In genomic region chr9:134826336-134827246, GRCh38 we compare ENCODE assay signal across 20 cellular contexts. TPM values are rescaled to one million over a fixed set of nuclear protein-coding genes. Genes with fewer than 3 reads are reported as not detected.
"Had no signal": no experiment of that assay in that cellular context is flagged by ENCODE, and none has a peak within 500 bp of the region (broad histone marks: within the 10 kb centered on the region; RNA-seq: fewer than 3 reads in every experiment).

No MANE protein-coding gene starts in this region.

- H3K4me1 ChIP-seq: ascending aorta, left ventricle myocardium inferior had no signal

- H3K27ac Mint-ChIP-seq: activated CD4-positive, alpha-beta T cell treated with anti-CD3 and anti-CD28 coated beads, Interleukin-2, amount 10 ng/mL, durations not matched to agents 7 days and 5 days; activated CD8-positive, alpha-beta T cell treated with anti-CD3 and anti-CD28 coated beads, Interleukin-2, amount 10 ng/mL, durations not matched to agents 7 days and 5 days; progenitor cell of endocrine pancreas; stimulated activated naive CD8-positive, alpha-beta T cell treated with anti-CD3 and anti-CD28 coated beads, Interleukin-15, amount 100 ng/mL, for 72 hours had no signal

- H3K27ac ChIP-seq: ascending aorta, cardiac muscle cell, dorsolateral prefrontal cortex, left ventricle myocardium inferior had no signal

- DNase-seq: activated CD4-positive, alpha-beta T cell treated with anti-CD3 and anti-CD28 coated beads, Interleukin-2, amount 10 ng/mL, durations not matched to agents 7 days and 5 days; activated CD4-positive, CD25-positive, alpha-beta regulatory T cell; activated CD8-positive, alpha-beta memory T cell treated with anti-CD3 and anti-CD28 coated beads, Interleukin-2, amount 50 U/mL, for 4 hours; activated CD8-positive, alpha-beta T cell treated with anti-CD3 and anti-CD28 coated beads, Interleukin-2, amount 10 ng/mL, durations not matched to agents 7 days and 5 days; activated naive CD4-positive, alpha-beta T cell treated with anti-CD3 and anti-CD28 coated beads, Interleukin-2, amount 50 U/mL, for 16 hours; activated T-cell treated with anti-CD3 and anti-CD28 coated beads, Interleukin-2, amount 50 U/mL, for 4 hours; dorsolateral prefrontal cortex; left ventricle myocardium inferior; stimulated activated naive CD8-positive, alpha-beta T cell treated with anti-CD3 and anti-CD28 coated beads, Interleukin-15, amount 100 ng/mL, for 72 hours; trophoblast cell had no signal

- H3K9me3 ChIP-seq: ascending aorta, left ventricle myocardium inferior had no signal

- FAIRE-seq: colon, frontal cortex, kidney had no signal

- H3K4me1 Mint-ChIP-seq: activated CD4-positive, alpha-beta T cell treated with anti-CD3 and anti-CD28 coated beads, Interleukin-2, amount 10 ng/mL, durations not matched to agents 7 days and 5 days; stimulated activated naive CD8-positive, alpha-beta T cell treated with anti-CD3 and anti-CD28 coated beads, Interleukin-15, amount 100 ng/mL, for 72 hours had no signal

- H3K27me3 Mint-ChIP-seq: activated CD4-positive, alpha-beta T cell treated with anti-CD3 and anti-CD28 coated beads, Interleukin-2, amount 10 ng/mL, durations not matched to agents 7 days and 5 days; progenitor cell of endocrine pancreas; stimulated activated naive CD8-positive, alpha-beta T cell treated with anti-CD3 and anti-CD28 coated beads, Interleukin-15, amount 100 ng/mL, for 72 hours had no signal

- H3K27me3 ChIP-seq: ascending aorta, cardiac muscle cell, dorsolateral prefrontal cortex had no signal

- H3K4me3 ChIP-seq: ascending aorta, cardiac muscle cell, dorsolateral prefrontal cortex, left ventricle myocardium inferior had no signal

- ATAC-seq: activated CD8-positive, alpha-beta T cell treated with anti-CD3 and anti-CD28 coated beads, Interleukin-2, amount 10 ng/mL, durations not matched to agents 7 days and 5 days; activated T-cell treated with anti-CD3 and anti-CD28 coated beads, Interleukin-2, amount 50 U/mL, for 4 hours; stimulated activated naive CD8-positive, alpha-beta T cell treated with anti-CD3 and anti-CD28 coated beads, Interleukin-15, amount 100 ng/mL, for 72 hours had no signal

- H3K4me3 Mint-ChIP-seq: activated CD4-positive, alpha-beta T cell treated with anti-CD3 and anti-CD28 coated beads, Interleukin-2, amount 10 ng/mL, durations not matched to agents 7 days and 5 days; activated CD8-positive, alpha-beta T cell treated with anti-CD3 and anti-CD28 coated beads, Interleukin-2, amount 10 ng/mL, durations not matched to agents 7 days and 5 days; activated T-cell treated with anti-CD3 and anti-CD28 coated beads, Interleukin-2, amount 50 U/mL, for 4 hours; stimulated activated naive CD8-positive, alpha-beta T cell treated with anti-CD3 and anti-CD28 coated beads, Interleukin-15, amount 100 ng/mL, for 72 hours had no signal

- H3K9me3 Mint-ChIP-seq: activated CD4-positive, alpha-beta T cell treated with anti-CD3 and anti-CD28 coated beads, Interleukin-2, amount 10 ng/mL, durations not matched to agents 7 days and 5 days; activated T-cell treated with anti-CD3 and anti-CD28 coated beads, Interleukin-2, amount 50 U/mL, for 4 hours; stimulated activated naive CD8-positive, alpha-beta T cell treated with anti-CD3 and anti-CD28 coated beads, Interleukin-15, amount 100 ng/mL, for 72 hours had no signal

RNA-seq across cellular contexts. Expression of gene FCN2, which starts 54.0 kb away (rescaled TPM):
- total RNA-seq: activated CD4-positive, alpha-beta T cell treated with anti-CD3 and anti-CD28 coated beads, Interleukin-2, amount 10 ng/mL, durations not matched to agents 7 days and 5 days; activated CD8-positive, alpha-beta T cell treated with anti-CD3 and anti-CD28 coated beads, Interleukin-2, amount 10 ng/mL, durations not matched to agents 7 days and 5 days; activated T-cell treated with anti-CD3 and anti-CD28 coated beads, Interleukin-2, amount 50 U/mL, for 4 hours; ascending aorta; cardiac muscle cell; epithelial cell of proximal tubule; frontal cortex; left ventricle myocardium inferior; myocyte; osteoblast; progenitor cell of endocrine pancreas; temporal lobe had no signal
